In the genomic region with DNA sequence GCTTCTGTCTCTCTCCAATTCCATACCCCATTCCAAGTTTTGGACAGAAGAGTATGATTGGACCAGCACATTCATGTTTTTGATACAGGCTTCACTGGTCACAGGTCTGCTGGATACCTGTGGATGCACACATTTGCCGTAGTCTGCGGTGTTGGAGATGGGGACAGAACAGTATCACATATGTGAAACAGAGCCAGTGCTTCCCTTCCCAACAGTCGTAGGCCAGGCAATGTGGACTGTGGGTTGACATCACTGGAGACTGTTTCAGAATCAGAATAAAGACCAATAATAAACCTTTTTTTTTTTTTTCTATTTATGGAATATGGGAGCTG, we compare ENCODE assay signal across 22 cellular contexts. TPM values are rescaled to one million over a fixed set of nuclear protein-coding genes. Genes with fewer than 3 reads are reported as not detected.
A peak's percentile ranks its signal among the peaks of the same experiment; 100 is the strongest.
DNase-seq lines count a peak whose midpoint lies in the region; ATAC-seq and TF ChIP-seq lines count a peak whose summit lies in the region.
"Had no signal": no experiment of that assay in that cellular context is flagged by ENCODE, and none has a peak within 500 bp of the region (broad histone marks: within the 10 kb centered on the region; RNA-seq: fewer than 3 reads in every experiment).

No MANE protein-coding gene starts in this region.

- H3K27me3 ChIP-seq in H9 (ENCODE audit: insufficient read depth, low read length) (no peaks in the 10 kb centered on the region), PC-3 (ENCODE audit: low read length) (no peaks in the 10 kb centered on the region), gastrocnemius medialis (no peaks in the 10 kb centered on the region)
- H3K27me3 ChIP-seq: heart right ventricle had no signal

- no peaks in the 10 kb centered on the region for H3K9me3 ChIP-seq in H9 (ENCODE audit: control insufficient read depth, low read depth, low read length)
- H3K9me3 ChIP-seq in PC-3 (ENCODE audit: low read length), result no peaks in the 10 kb centered on the region
- no peaks in the 10 kb centered on the region for H3K9me3 ChIP-seq in gastrocnemius medialis
- H3K9me3 ChIP-seq: heart right ventricle had no signal

- H3F3A ChIP-seq in PC-3 (ENCODE audit: low read length, unreplicated experiment), result peaks cover 12% of the 10 kb centered on the region

- no peak overlapping the region for H2BK20ac ChIP-seq in H9 (ENCODE audit: low read depth, low read length, poor library complexity, severe bottlenecking)

- no peak overlapping the region for H2AK5ac ChIP-seq in H9 (ENCODE audit: insufficient read length, low read length)

- H3K4me3 Mint-ChIP-seq in H9 (no peak overlapping the region), endothelial cell (ENCODE audit: unreplicated experiment) (no peak overlapping the region)
- H3K4me3 Mint-ChIP-seq: activated CD4-positive, alpha-beta T cell treated with anti-CD3 and anti-CD28 coated beads, Interleukin-2, amount 10 ng/mL, durations not matched to agents 7 days and 5 days; activated naive CD4-positive, alpha-beta T cell treated with anti-CD3 and anti-CD28 coated beads, Interleukin-2, amount 10 ng/mL, durations not matched to agents 7 days and 5 days; CD8-positive, alpha-beta T cell; central memory CD8-positive, alpha-beta T cell; naive B cell had no signal

- H4K20me1 ChIP-seq in H9 (ENCODE audit: control insufficient read depth, insufficient read depth, insufficient read length), result no peaks in the 10 kb centered on the region
- peaks cover 95% of the 10 kb centered on the region for H4K20me1 ChIP-seq in PC-3 (ENCODE audit: low read length)

- H3K9me2 ChIP-seq in PC-3 (replicated peaks; ENCODE audit: low read length), result no peaks in the 10 kb centered on the region

- no peaks in the 10 kb centered on the region for H3K23me2 ChIP-seq in H9 (ENCODE audit: insufficient read length, low read depth, low read length, poor library complexity, severe bottlenecking)

- H3K9me3 Mint-ChIP-seq in H9, result peaks cover 4 to 21% of the 10 kb centered on the region in 2 experiments; a peak in 4 of 5 replicates
- no peaks in the 10 kb centered on the region for H3K9me3 Mint-ChIP-seq in endothelial cell (ENCODE audit: unreplicated experiment)
- H3K9me3 Mint-ChIP-seq: activated CD4-positive, alpha-beta T cell treated with anti-CD3 and anti-CD28 coated beads, Interleukin-2, amount 10 ng/mL, durations not matched to agents 7 days and 5 days; activated naive CD4-positive, alpha-beta T cell treated with anti-CD3 and anti-CD28 coated beads, Interleukin-2, amount 10 ng/mL, durations not matched to agents 7 days and 5 days; CD8-positive, alpha-beta T cell; central memory CD8-positive, alpha-beta T cell; naive B cell had no signal

- no peak overlapping the region for H4K5ac ChIP-seq in H9 (ENCODE audit: insufficient read length, low read depth, low read length)

- H2BK15ac ChIP-seq in H9 (ENCODE audit: low read depth, low read length), result no peak overlapping the region

- H3K27ac Mint-ChIP-seq in H9 (no peak overlapping the region), endothelial cell (ENCODE audit: unreplicated experiment) (peak overlapping the region; percentile 33)
- H3K27ac Mint-ChIP-seq: activated CD4-positive, alpha-beta T cell treated with anti-CD3 and anti-CD28 coated beads, Interleukin-2, amount 10 ng/mL, durations not matched to agents 7 days and 5 days; activated naive CD4-positive, alpha-beta T cell treated with anti-CD3 and anti-CD28 coated beads, Interleukin-2, amount 10 ng/mL, durations not matched to agents 7 days and 5 days; CD8-positive, alpha-beta T cell had no signal

- no peak overlapping the region for H3K14ac ChIP-seq in H9 (ENCODE audit: insufficient read depth, low read length)

- H3K4me2 ChIP-seq in H9 (ENCODE audit: insufficient read depth, insufficient read length, low read length) (no peak overlapping the region), PC-3 (ENCODE audit: low read length) (peak overlapping the region; percentile 69)

- TF ChIP-seq CTCF in H9 (conservative IDR thresholded peaks at IDR 0.05), result no peak
- TF ChIP-seq CTCF in PC-3 (conservative IDR thresholded peaks at IDR 0.05; ENCODE audit: low read depth, low read length), result no peak
- no peak for TF ChIP-seq CTCF in endothelial cell (IDR thresholded peaks at IDR 0.05; ENCODE audit: unreplicated experiment)
- TF ChIP-seq CTCF in gastrocnemius medialis (IDR thresholded peaks at IDR 0.05 in 4 of 5, conservative IDR thresholded peaks at IDR 0.05 in 1 of 5), result no peak

- DNase-seq in H9 (no peak), PC-3 (no peak), endothelial cell (ENCODE audit: low spot score) (no peak), gastrocnemius medialis (no peak), HCEC 1CT (no peak)
- DNase-seq in stimulated activated CD4-positive, alpha-beta T cell treated with anti-CD3 and anti-CD28 coated beads, Interleukin-15, amount 100 ng/mL, for 24 hours, result no peak
- DNase-seq in effector CD8-positive, alpha-beta T cell (lab: John Stamatoyannopoulos, UW), result no peak
- DNase-seq: activated CD4-positive, alpha-beta T cell treated with anti-CD3 and anti-CD28 coated beads, Interleukin-2, amount 10 ng/mL, durations not matched to agents 7 days and 5 days; activated naive CD4-positive, alpha-beta T cell treated with anti-CD3 and anti-CD28 coated beads, Interleukin-2, amount 10 ng/mL, durations not matched to agents 7 days and 5 days; AML-193; anterior cingulate cortex; CD8-positive, alpha-beta T cell; erythroblast; heart right ventricle; Kasumi-1; naive B cell; NCI-H526 treated with DMSO at 0.1 percent for 48 hours; nucleus accumbens; stimulated activated CD4-positive, alpha-beta T cell treated with anti-CD3 and anti-CD28 coated beads, Interleukin-4, amount 100 ng/mL, for 24 hours; stimulated activated naive CD8-positive, alpha-beta T cell treated with anti-CD3 and anti-CD28 coated beads, Interleukin-15, Interleukin-2, amounts not matched to agents 100 U/mL and 50 U/mL, for 24 hours; WERI-Rb-1 had no signal

- BruUV-seq in PC-3 (replicated peaks; lab: Mats Ljungman, UMichigan), result no TSS peak

- peaks cover 57% of the 10 kb centered on the region for H3K79me2 ChIP-seq in H9 (ENCODE audit: insufficient read depth, low read length)
- H3K79me2 ChIP-seq in PC-3 (ENCODE audit: low read length), result peaks cover 100% of the 10 kb centered on the region

- no peaks in the 10 kb centered on the region; the same call in 1 of the 2 replicates for H3K4me1 ChIP-seq in H9 (ENCODE audit: insufficient read depth, low read length)
- peaks cover 68% of the 10 kb centered on the region for H3K4me1 ChIP-seq in PC-3 (ENCODE audit: insufficient read depth, low read length)
- H3K4me1 ChIP-seq in gastrocnemius medialis, result peaks cover 85 to 87% of the 10 kb centered on the region in 2 donors

- H3K4ac ChIP-seq in H9 (ENCODE audit: low read depth, low read length), result no peak overlapping the region

- in situ Hi-C loops in gastrocnemius medialis (cut with MboI; ENCODE audit: low sequenced_read_pairs in 4 of 4), result no loop called here

- peak overlapping the region; percentile 7 for H3K9ac ChIP-seq in H9 (ENCODE audit: extremely low read depth, insufficient read length, low read length)
- no peak overlapping the region for H3K9ac ChIP-seq in PC-3 (ENCODE audit: low read length)

- POLR2A ChIA-PET in PC-3 (lab: Charles Lee; ENCODE audit: unreplicated experiment), result interaction anchor here (0.7 kb wide), 1 partner anchor 48 kb away, joined by 4 read pairs; no protein-coding TSS in a partner anchor

- no peak overlapping the region for H3T11ph ChIP-seq in H9 (ENCODE audit: low read length)

- H3K4me3 ChIP-seq in PC-3 (ENCODE audit: low read length) (no peak overlapping the region), gastrocnemius medialis (no peak overlapping the region)
- H3K4me3 ChIP-seq: heart right ventricle had no signal

- no peak for TF ChIP-seq POLR2A in gastrocnemius medialis (IDR thresholded peaks at IDR 0.05)

- H4K8ac ChIP-seq in H9 (replicated peaks; ENCODE audit: insufficient read length, low read depth, low read length), result no peak overlapping the region

- H3K18ac ChIP-seq in H9 (ENCODE audit: insufficient read length, low read depth, low read length), result no peak overlapping the region

- H3K4me1 Mint-ChIP-seq in H9 (peaks cover 25 to 26% of the 10 kb centered on the region in 2 experiments), endothelial cell (ENCODE audit: unreplicated experiment) (peaks cover 38% of the 10 kb centered on the region)
- H3K4me1 Mint-ChIP-seq: activated naive CD4-positive, alpha-beta T cell treated with anti-CD3 and anti-CD28 coated beads, Interleukin-2, amount 10 ng/mL, durations not matched to agents 7 days and 5 days had no signal

- no peaks in the 10 kb centered on the region for H3K36me3 ChIP-seq in PC-3 (ENCODE audit: low read depth, low read length)
- H3K36me3 ChIP-seq in gastrocnemius medialis, result no peaks in the 10 kb centered on the region
- H3K36me3 ChIP-seq: heart right ventricle, WERI-Rb-1 had no signal

- H2AFZ ChIP-seq in H9 (ENCODE audit: low read length) (no peak overlapping the region), PC-3 (ENCODE audit: low read length) (no peak overlapping the region)

- H2BK120ac ChIP-seq in H9 (ENCODE audit: low read depth, low read length, poor library complexity, severe bottlenecking), result no peak overlapping the region

- H3K27me3 Mint-ChIP-seq in H9 (ENCODE audit: low read depth) (no peaks in the 10 kb centered on the region), endothelial cell (ENCODE audit: unreplicated experiment) (no peaks in the 10 kb centered on the region)
- H3K27me3 Mint-ChIP-seq: activated CD4-positive, alpha-beta T cell treated with anti-CD3 and anti-CD28 coated beads, Interleukin-2, amount 10 ng/mL, durations not matched to agents 7 days and 5 days; activated naive CD4-positive, alpha-beta T cell treated with anti-CD3 and anti-CD28 coated beads, Interleukin-2, amount 10 ng/mL, durations not matched to agents 7 days and 5 days; central memory CD8-positive, alpha-beta T cell; naive B cell had no signal

- H3K36me3 Mint-ChIP-seq in H9 (ENCODE audit: insufficient read depth in 1 of 3, low read depth in 3 of 3), result peaks cover 5 to 24% (median 17%) of the 10 kb centered on the region in 3 experiments
- no peaks in the 10 kb centered on the region for H3K36me3 Mint-ChIP-seq in endothelial cell (ENCODE audit: low read depth, unreplicated experiment)
- H3K36me3 Mint-ChIP-seq: activated naive CD4-positive, alpha-beta T cell treated with anti-CD3 and anti-CD28 coated beads, Interleukin-2, amount 10 ng/mL, durations not matched to agents 7 days and 5 days; CD8-positive, alpha-beta T cell; naive B cell had no signal

- no peak overlapping the region for H4K91ac ChIP-seq in H9 (ENCODE audit: insufficient read length, low read depth, low read length)

- H2BK5ac ChIP-seq in H9 (ENCODE audit: insufficient read length, low read length), result no peak overlapping the region

- H2BK12ac ChIP-seq in H9 (ENCODE audit: insufficient read length, low read depth, low read length), result no peak overlapping the region

- no peak overlapping the region for H3K23ac ChIP-seq in H9 (ENCODE audit: insufficient read length, low read depth, low read length)

- no peak overlapping the region for H3K56ac ChIP-seq in H9 (ENCODE audit: insufficient read length, low read depth, low read length)

- CTCF ChIA-PET in PC-3 (lab: Charles Lee), result no interaction called here

- intact Hi-C loops in PC-3 (cut with micrococcal nuclease) (no loop called here), gastrocnemius medialis (cut with DNase I; ENCODE audit: low total_unique reads) (no loop called here)

- peaks cover 7% of the 10 kb centered on the region for H3K79me1 ChIP-seq in H9 (ENCODE audit: insufficient read depth, low read depth, low read length, poor library complexity, severe bottlenecking)

- no peak overlapping the region for H3K27ac ChIP-seq in H9 (ENCODE audit: insufficient read length, low read depth, low read length)
- peak overlapping the region; percentile 85 for H3K27ac ChIP-seq in PC-3 (ENCODE audit: low read length)
- H3K27ac ChIP-seq in gastrocnemius medialis, result peak overlapping the region; percentile 20 to 75 (median 72)
- H3K27ac ChIP-seq: heart right ventricle, WERI-Rb-1 had no signal

- WGBS in H9 (ENCODE audit: extremely low coverage, insufficient read length, low lambda C conversion rate), result no CpG with 5 or more reads among the region's 3 CpGs

- ATAC-seq in PC-3 (no peak), gastrocnemius medialis (no peak)
- ATAC-seq: CD8-positive, alpha-beta T cell; stimulated activated naive CD8-positive, alpha-beta T cell treated with anti-CD3 and anti-CD28 coated beads, Interleukin-15, Interleukin-2, amounts not matched to agents 100 U/mL and 50 U/mL, for 24 hours had no signal

RNA-seq across cellular contexts. Expression of a gene that starts 18.7 kb away (rescaled TPM):
- total RNA-seq in H9 (2021) (60.9 and 62.7 TPM in 2 replicates), PC-3 (2014; rRNA removed) (216 and 236 TPM in 2 replicates), endothelial cell (ENCODE audit: unreplicated experiment) (163 TPM), gastrocnemius medialis (10 to 100 TPM; 34.7 to 56.8 (median 38.2) TPM)
